Comparison of ENCODE assay signal across 1 cellular context in the genomic region with DNA sequence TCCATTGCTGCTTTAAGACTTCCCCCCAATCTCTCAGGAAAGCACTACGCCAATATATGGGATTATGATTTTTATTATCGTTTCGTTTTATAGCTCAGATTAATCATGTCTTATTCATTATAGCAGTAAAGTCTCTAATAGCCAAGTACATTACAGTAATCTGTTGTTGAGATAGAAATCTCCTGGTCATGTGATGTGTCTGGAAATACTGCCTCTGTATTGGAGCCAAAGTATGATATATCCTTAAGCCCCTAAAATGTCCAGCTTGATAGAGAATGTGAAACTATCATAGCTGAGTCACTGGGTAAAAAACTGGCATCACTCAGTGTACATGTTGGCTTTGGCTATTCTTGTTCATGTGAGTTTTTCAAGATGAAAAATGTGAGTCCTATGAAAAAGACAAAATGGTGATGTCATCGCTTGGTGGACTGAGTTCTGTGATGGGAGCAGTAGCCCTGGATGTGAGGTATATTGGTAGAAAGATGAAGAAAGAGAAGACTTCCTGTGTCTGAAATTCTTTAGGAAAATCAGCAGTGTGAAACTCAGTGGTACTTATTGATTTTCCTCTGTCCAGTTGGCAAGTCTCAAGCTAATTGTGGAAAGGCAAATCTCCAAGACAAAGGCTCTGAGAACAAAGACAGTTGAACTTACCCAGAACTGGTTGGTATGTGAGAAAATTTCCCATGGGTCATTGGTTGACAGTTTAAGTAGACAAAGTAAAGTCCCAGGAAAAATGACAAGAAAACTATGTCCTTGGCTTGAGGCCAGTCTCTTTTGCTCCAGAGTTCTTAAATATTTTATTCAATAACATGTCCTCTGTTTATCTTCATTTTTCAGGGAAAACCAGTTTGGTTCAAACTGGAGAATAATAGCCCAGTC.
TF ChIP-seq lines count a peak whose summit lies in the region.

No MANE protein-coding gene starts in this region.

TF ChIP-seq in HepG2, 621 proteins besides CTCF, POLR2A, EP300 and RAD21 (continued from another document):
- TF ChIP-seq, protein P1, sequence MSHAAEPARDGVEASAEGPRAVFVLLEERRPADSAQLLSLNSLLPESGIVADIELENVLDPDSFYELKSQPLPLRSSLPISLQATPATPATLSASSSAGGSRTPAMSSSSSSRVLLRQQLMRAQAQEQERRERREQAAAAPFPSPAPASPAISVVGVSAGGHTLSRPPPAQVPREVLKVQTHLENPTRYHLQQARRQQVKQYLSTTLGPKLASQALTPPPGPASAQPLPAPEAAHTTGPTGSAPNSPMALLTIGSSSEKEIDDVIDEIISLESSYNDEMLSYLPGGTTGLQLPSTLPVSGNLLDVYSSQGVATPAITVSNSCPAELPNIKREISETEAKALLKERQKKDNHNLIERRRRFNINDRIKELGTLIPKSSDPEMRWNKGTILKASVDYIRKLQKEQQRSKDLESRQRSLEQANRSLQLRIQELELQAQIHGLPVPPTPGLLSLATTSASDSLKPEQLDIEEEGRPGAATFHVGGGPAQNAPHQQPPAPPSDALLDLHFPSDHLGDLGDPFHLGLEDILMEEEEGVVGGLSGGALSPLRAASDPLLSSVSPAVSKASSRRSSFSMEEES (CRISPR knock-in tag; IDR thresholded peaks at IDR 0.05): no peak
